ENCODE assay signal across 12 cellular contexts in genomic region chr1:156262461-156263287, GRCh38. TPM values are rescaled to one million over a fixed set of nuclear protein-coding genes. Genes with fewer than 3 reads are reported as not detected.
DNase-seq lines count a peak whose midpoint lies in the region; ATAC-seq and TF ChIP-seq lines count a peak whose summit lies in the region.
"Had no signal": no experiment of that assay in that cellular context is flagged by ENCODE, and none has a peak within 500 bp of the region (broad histone marks: within the 10 kb centered on the region; RNA-seq: fewer than 3 reads in every experiment).

No MANE protein-coding gene starts in this region.

- no peak overlapping the region for H3K4me3 ChIP-seq in PC-9
- H3K4me3 ChIP-seq: gastrocnemius medialis had no signal

- TF ChIP-seq CTCF in PC-9 (conservative IDR thresholded peaks at IDR 0.05): no peak

- no peaks in the 10 kb centered on the region for H3K9me2 ChIP-seq in PC-9 (ENCODE audit: insufficient read depth)

- H2AFZ ChIP-seq in PC-9: no peak overlapping the region

- H4K20me1 ChIP-seq in PC-9 (ENCODE audit: insufficient read depth): peaks cover 9% of the 10 kb centered on the region; the same call in 1 of the 2 replicates

- BruUV-seq in PC-9 (replicated peaks; lab: Mats Ljungman, UMichigan): no TSS peak

- POLR2A ChIA-PET in PC-9 (lab: Charles Lee; ENCODE audit: unreplicated experiment): interaction anchor here (0.6 to 1.0 kb wide), 3 partner anchors 33 to 247 kb away, joined by 3 to 5 read pairs (median 3); partner anchors contain the start of genes GLMP and SLC25A44

- no peaks in the 10 kb centered on the region for H3K79me2 ChIP-seq in PC-9 (ENCODE audit: low read depth)

- no peak for ATAC-seq in HG02588 (IDR thresholded peaks at IDR 0.05; ENCODE audit: unreplicated experiment)
- ATAC-seq in GM21390 (IDR thresholded peaks at IDR 0.05; ENCODE audit: unreplicated experiment): no peak
- ATAC-seq: gastrocnemius medialis had no signal

- no peaks in the 10 kb centered on the region for H3K9me3 ChIP-seq in PC-9 (ENCODE audit: insufficient read depth, low read depth)
- H3K9me3 ChIP-seq: gastrocnemius medialis had no signal

- no peaks in the 10 kb centered on the region for H3K27me3 ChIP-seq in PC-9 (ENCODE audit: insufficient read depth, low read depth)
- H3K27me3 ChIP-seq: gastrocnemius medialis had no signal

- H3K27ac ChIP-seq in PC-9: no peak overlapping the region
- H3K27ac ChIP-seq in cingulate gyrus (ENCODE audit: low read depth, low read length): peak overlapping the region; percentile 47
- H3K27ac ChIP-seq: gastrocnemius medialis had no signal

- DNase-seq in GM03348 (ENCODE audit: low spot score) (peak; percentile 86), PC-9 (peak; percentile 45 to 46), renal cortical epithelial cell (ENCODE audit: low read depth) (peak; percentile 9), G401 (ENCODE audit: low spot score) (no peak)
- DNase-seq: activated B cell treated with CpG ODN at 0.5 μM for 24 hours, gastrocnemius medialis, NCI-H2081, small intestine had no signal

- peaks cover 4% of the 10 kb centered on the region; the same call in 1 of the 2 replicates for H3F3A ChIP-seq in PC-9 (ENCODE audit: insufficient read depth, low read depth)

- CTCF ChIA-PET in PC-9 (lab: Charles Lee): no interaction called here

- H3K36me3 ChIP-seq in PC-9 (ENCODE audit: low read depth): peaks cover 34% of the 10 kb centered on the region

- no peak overlapping the region for H3K4me2 ChIP-seq in PC-9

- H3K4me1 ChIP-seq in PC-9 (replicated peaks; ENCODE audit: insufficient read depth): no peaks in the 10 kb centered on the region
- H3K4me1 ChIP-seq: gastrocnemius medialis had no signal

- in situ Hi-C loops in G401 (cut with HindIII; ENCODE audit: low sequenced_read_pairs): no loop called here

- intact Hi-C loops in PC-9 (cut with micrococcal nuclease; ENCODE audit: unreplicated experiment): no loop called here

RNA-seq across cellular contexts. Expression of gene PAQR6, which starts 14.8 kb away (rescaled TPM):
- 12.3 and 14.1 TPM in 2 replicates for total RNA-seq in PC-9 (2021)
- 0.80 TPM in 1 of 2 replicates, not detected in the other for total RNA-seq in renal cortical epithelial cell
- total RNA-seq in G401 (2014; rRNA removed; shearing (Covaris generic)): 0.07 and 2.0 TPM in 2 replicates

RNA-seq across cellular contexts. Expression of gene SMG5, which starts 20.0 kb away (rescaled TPM):
- total RNA-seq in PC-9 (2021): 63.3 and 66.2 TPM in 2 replicates
- 58.5 and 92.8 TPM in 2 replicates for total RNA-seq in renal cortical epithelial cell
- total RNA-seq in G401 (2014; rRNA removed; shearing (Covaris generic)): 46.3 and 73.5 TPM in 2 replicates

RNA-seq across cellular contexts. Expression of gene BGLAP, which starts 20.7 kb away (rescaled TPM):
- total RNA-seq in PC-9 (2021): 2.0 and 2.6 TPM in 2 replicates
- total RNA-seq in renal cortical epithelial cell: 0.15 TPM in 1 of 2 replicates, not detected in the other
- total RNA-seq in G401 (2014; rRNA removed; shearing (Covaris generic)): not detected in 2 replicates
- total RNA-seq: gastrocnemius medialis, mesenteric fat pad had no signal

RNA-seq across cellular contexts. Expression of gene TMEM79, which starts 21.5 kb away (rescaled TPM):
- total RNA-seq in PC-9 (2021) (10.4 and 12.8 TPM in 2 replicates), renal cortical epithelial cell (0.52 and 1.6 TPM in 2 replicates)
- 2.0 and 5.0 TPM in 2 replicates for total RNA-seq in G401 (2014; rRNA removed; shearing (Covaris generic))

RNA-seq across cellular contexts. Expression of gene GLMP, which starts 32.8 kb away (rescaled TPM):
- total RNA-seq in PC-9 (2021) (27.8 and 29.2 TPM in 2 replicates), renal cortical epithelial cell (23.7 and 37.2 TPM in 2 replicates)
- 0.92 and 3.3 TPM in 2 replicates for total RNA-seq in G401 (2014; rRNA removed; shearing (Covaris generic))
